8 cellular contexts compared by ENCODE assay signal in genomic region chr5:76601470-76601869, GRCh38. TPM values are rescaled to one million over a fixed set of nuclear protein-coding genes. Genes with fewer than 3 reads are reported as not detected.
A peak's percentile ranks its signal among the peaks of the same experiment; 100 is the strongest.
DNase-seq lines count a peak whose midpoint lies in the region; ATAC-seq and TF ChIP-seq lines count a peak whose summit lies in the region.

No MANE protein-coding gene starts in this region.

- no peak overlapping the region for H3K4me3 Mint-ChIP-seq in T-cell
- no peak overlapping the region for H3K4me3 Mint-ChIP-seq in neural progenitor cell

- H3K4me1 Mint-ChIP-seq in T-cell (peaks cover 0 to 9% (median 9%) of the 10 kb centered on the region in 3 donors), neural progenitor cell (peaks cover 1% of the 10 kb centered on the region)

- peak; percentile 30 for DNase-seq in stimulated activated CD4-positive, alpha-beta T cell treated with anti-CD3 and anti-CD28 coated beads, Interleukin-4, amount 100 ng/mL, for 24 hours
- DNase-seq in stimulated activated CD4-positive, alpha-beta T cell treated with anti-CD3 and anti-CD28 coated beads, Interleukin-12 subunit alpha, Interleukin-12 subunit beta, amount 100 ng/mL, for 4 hours = no peak
- DNase-seq in T-cell (peak in 11 of 34 experiments; percentile 6 to 41 (median 16)), fibroblast of the conjunctiva (ENCODE audit: low read depth) (peak; percentile 70), neural progenitor cell (ENCODE audit: low spot score) (peak; percentile 81)

- H3K27me3 ChIP-seq in Loucy (ENCODE audit: insufficient read depth, low read length, poor library complexity, severe bottlenecking) (no peaks in the 10 kb centered on the region), neural progenitor cell (no peaks in the 10 kb centered on the region)

- H3K4me1 ChIP-seq in Loucy (ENCODE audit: insufficient read depth, low read length, poor library complexity, severe bottlenecking) (peaks cover 6% of the 10 kb centered on the region), neural progenitor cell (no peaks in the 10 kb centered on the region)

- H3K4me2 ChIP-seq in Loucy (ENCODE audit: low read depth, low read length, poor library complexity, severe bottlenecking) (no peak overlapping the region), neural progenitor cell (no peak overlapping the region)

- H3K9me3 ChIP-seq in Loucy (ENCODE audit: insufficient read depth, low read depth, low read length) = no peaks in the 10 kb centered on the region
- H3K9me3 ChIP-seq in neural progenitor cell (ENCODE audit: low read depth) = no peaks in the 10 kb centered on the region

- POLR2A ChIA-PET in T-cell (lab: Charles Lee) = interaction anchor here in 1 of 2 donors (0.6 kb wide), 2 partner anchors 131 to 175 kb away, joined by 3 to 4 read pairs; no protein-coding TSS in a partner anchor

- H3K27me3 Mint-ChIP-seq in T-cell (no peaks in the 10 kb centered on the region), neural progenitor cell (ENCODE audit: insufficient read depth, low read depth) (peaks cover 2% of the 10 kb centered on the region)

- H3K27ac Mint-ChIP-seq in T-cell (no peak overlapping the region), neural progenitor cell (no peak overlapping the region)

- H3K4me3 ChIP-seq in Loucy (ENCODE audit: low read length, poor library complexity, severe bottlenecking) = no peak overlapping the region
- no peak overlapping the region for H3K4me3 ChIP-seq in neural progenitor cell

- peak; percentile 80 for TF ChIP-seq CTCF in Loucy (conservative IDR thresholded peaks at IDR 0.05; ENCODE audit: low read length)
- TF ChIP-seq CTCF in neural progenitor cell (IDR thresholded peaks at IDR 0.05) = peak; percentile 88

- no peaks in the 10 kb centered on the region for H3K9me2 ChIP-seq in Loucy (replicated peaks; ENCODE audit: low read depth, low read length)

- CTCF ChIA-PET in T-cell (lab: Charles Lee) = interaction anchor here in 1 of 2 donors (0.5 to 5.5 kb wide), 13 partner anchors 10 to 267 kb away, joined by 3 to 73 read pairs (median 4); no protein-coding TSS in a partner anchor

- H3K79me2 ChIP-seq in Loucy (ENCODE audit: insufficient read depth, low read length) = no peaks in the 10 kb centered on the region
- no peaks in the 10 kb centered on the region for H3K79me2 ChIP-seq in neural progenitor cell (ENCODE audit: low read depth)

- ATAC-seq in T-cell (replicated peaks in 1 of 4) = peak; percentile 49 to 63 (median 55)
- no peak for ATAC-seq in GM18909 (IDR thresholded peaks at IDR 0.05; ENCODE audit: poor library complexity, unreplicated experiment)
- no peak for ATAC-seq in HG02981 (IDR thresholded peaks at IDR 0.05; ENCODE audit: unreplicated experiment)

- H3K27ac ChIP-seq in neural progenitor cell = no peak overlapping the region

- peaks cover 62% of the 10 kb centered on the region for H3K36me3 Mint-ChIP-seq in T-cell
- peaks cover 11% of the 10 kb centered on the region for H3K36me3 Mint-ChIP-seq in neural progenitor cell

- H3K36me3 ChIP-seq in Loucy (ENCODE audit: insufficient read depth, low read length) (peaks cover 42% of the 10 kb centered on the region; the same call in 1 of the 2 replicates), neural progenitor cell (no peaks in the 10 kb centered on the region)

- H2AFZ ChIP-seq in Loucy (ENCODE audit: low read length) = no peak overlapping the region
- H2AFZ ChIP-seq in neural progenitor cell (replicated peaks) = no peak overlapping the region

- no peak overlapping the region for H3K9ac ChIP-seq in Loucy (ENCODE audit: low read depth, low read length, poor library complexity, severe bottlenecking)
- no peak overlapping the region for H3K9ac ChIP-seq in neural progenitor cell

- H4K20me1 ChIP-seq in Loucy (ENCODE audit: insufficient read depth, low read length, poor library complexity, severe bottlenecking) (no peaks in the 10 kb centered on the region), neural progenitor cell (ENCODE audit: low read depth) (no peaks in the 10 kb centered on the region)

- H3K9me3 Mint-ChIP-seq in T-cell = no peaks in the 10 kb centered on the region
- H3K9me3 Mint-ChIP-seq in neural progenitor cell = no peaks in the 10 kb centered on the region

- no peaks in the 10 kb centered on the region for H3F3A ChIP-seq in Loucy (ENCODE audit: low read depth)
- H3F3A ChIP-seq in neural progenitor cell (ENCODE audit: low read depth) = no peaks in the 10 kb centered on the region

RNA-seq across cellular contexts. Expression of gene F2RL2, which starts 21.7 kb away (rescaled TPM):
- total RNA-seq in T-cell (under 1 TPM in 1 of 5 donors, not detected in 4; 0.09 TPM), neural progenitor cell (ENCODE audit: low replicate concordance) (3.6 and 4.3 TPM in 2 replicates)

Comparison
In these comparisons a context has a peak if more than half of its experiments do, and no peak if none do; other contexts are left out.
1. ATAC-seq: peak in T-cell (4 of 4); none in GM18909 (single experiment) and HG02981 (single experiment).